In genomic region chr14:55731881-55732498, GRCh38 we compare ENCODE assay signal across 9 cellular contexts.
A peak's percentile ranks its signal among the peaks of the same experiment; 100 is the strongest.
DNase-seq lines count a peak whose midpoint lies in the region; ATAC-seq, FAIRE-seq and TF ChIP-seq lines count a peak whose summit lies in the region.
"Had no signal": no experiment of that assay in that cellular context is flagged by ENCODE, and none has a peak within 500 bp of the region (broad histone marks: within the 10 kb centered on the region; RNA-seq: fewer than 3 reads in every experiment).

No MANE protein-coding gene starts in this region.

- no peaks in the 10 kb centered on the region for H3F3A ChIP-seq in DOHH2 (ENCODE audit: control insufficient read depth, insufficient read depth)

- ATAC-seq in pancreas (peak in 3 of 4 donors; percentile 60 to 79 (median 74)), HG03039 (IDR thresholded peaks at IDR 0.05; ENCODE audit: unreplicated experiment) (no peak)

- H3K4me2 ChIP-seq in DOHH2 (ENCODE audit: low read length), result no peak overlapping the region

- no peaks in the 10 kb centered on the region for H3K4me1 ChIP-seq in DOHH2 (ENCODE audit: control insufficient read depth, low read length)
- H3K4me1 ChIP-seq in effector memory CD4-positive, alpha-beta T cell (ENCODE audit: control insufficient read depth, insufficient read depth, low read length, poor library complexity, severe bottlenecking), result no peaks in the 10 kb centered on the region
- no peaks in the 10 kb centered on the region for H3K4me1 ChIP-seq in pancreas
- H3K4me1 ChIP-seq: SJCRH30 had no signal

- H3K27me3 ChIP-seq in DOHH2 (ENCODE audit: control insufficient read depth, low read length) (no peaks in the 10 kb centered on the region), pancreas (no peaks in the 10 kb centered on the region)
- no peaks in the 10 kb centered on the region for H3K27me3 ChIP-seq in effector memory CD4-positive, alpha-beta T cell (replicated peaks; ENCODE audit: control insufficient read depth, insufficient read depth, low read length, poor library complexity, severe bottlenecking)
- H3K27me3 ChIP-seq: SJCRH30 had no signal

- intact Hi-C loops in pancreas (cut with DNase I), result no loop called here

- peak; percentile 42 for DNase-seq in NAMALWA (ENCODE audit: low spot score)
- peak; percentile 47 for DNase-seq in activated CD4-positive, alpha-beta T cell treated with anti-CD3 and anti-CD28 coated beads, Interleukin-2, amount 50 U/mL, for 1 hour
- DNase-seq in effector memory CD4-positive, alpha-beta T cell, result peak in 2 of 3 donors; percentile 7 to 31
- peak in 3 of 6 donors; percentile 30 to 61 (median 49) for DNase-seq in pancreas
- DNase-seq in SIG-M5 (lab: John Stamatoyannopoulos, UW), result no peak
- DNase-seq in DMS114 treated with DMSO at 0.1 percent for 48 hours (lab: John Stamatoyannopoulos, UW; ENCODE audit: unreplicated experiment), result no peak

- H3K4me3 ChIP-seq in DOHH2 (ENCODE audit: low read length) (no peak overlapping the region), pancreas (no peak overlapping the region)
- no peak overlapping the region for H3K4me3 ChIP-seq in effector memory CD4-positive, alpha-beta T cell (ENCODE audit: insufficient read depth, low read depth, low read length, poor library complexity, severe bottlenecking)
- H3K4me3 ChIP-seq: SJCRH30 had no signal

- no peak for FAIRE-seq in pancreas (lab: Jason Lieb, UNC)

- 22 to 31% methylated on average over 2 of the region's 2 CpGs for WGBS in pancreas, 2 donors

- H3K9me3 ChIP-seq in DOHH2 (ENCODE audit: control insufficient read depth, insufficient read depth, low read length), result no peaks in the 10 kb centered on the region
- no peaks in the 10 kb centered on the region for H3K9me3 ChIP-seq in effector memory CD4-positive, alpha-beta T cell (ENCODE audit: control insufficient read depth, low read length)
- H3K9me3 ChIP-seq in pancreas, result no peaks in the 10 kb centered on the region
- H3K9me3 ChIP-seq: SJCRH30 had no signal

- H3K36me3 ChIP-seq in DOHH2 (ENCODE audit: control insufficient read depth, low read length) (no peaks in the 10 kb centered on the region), pancreas (no peaks in the 10 kb centered on the region)
- H3K36me3 ChIP-seq in effector memory CD4-positive, alpha-beta T cell (ENCODE audit: control insufficient read depth, insufficient read depth, low read length), result no peaks in the 10 kb centered on the region
- H3K36me3 ChIP-seq: SJCRH30 had no signal

- H3K27ac ChIP-seq in DOHH2 (ENCODE audit: low read depth, low read length) (no peak overlapping the region), pancreas (no peak overlapping the region)
- no peak overlapping the region for H3K27ac ChIP-seq in effector memory CD4-positive, alpha-beta T cell (ENCODE audit: insufficient read depth, low read length, poor library complexity, severe bottlenecking)
- H3K27ac ChIP-seq: SJCRH30 had no signal

- no peaks in the 10 kb centered on the region for H3K9me2 ChIP-seq in DOHH2 (replicated peaks; ENCODE audit: control insufficient read depth, low read length)

- no peaks in the 10 kb centered on the region for H4K20me1 ChIP-seq in DOHH2 (ENCODE audit: control insufficient read depth, insufficient read depth, low read depth, low read length)

- H3K79me2 ChIP-seq in DOHH2 (ENCODE audit: control insufficient read depth, low read length), result no peaks in the 10 kb centered on the region

- TF ChIP-seq CTCF in DOHH2 (IDR thresholded peaks at IDR 0.05; ENCODE audit: low read depth, low read length, poor library complexity, severe bottlenecking) (peak; percentile 70), pancreas (IDR thresholded peaks at IDR 0.05) (peak; percentile 7 to 48 (median 40))

Comparison
In these comparisons a context has a peak if more than half of its experiments do, and no peak if none do; other contexts are left out.
1. DNase-seq: peak in NAMALWA (single experiment), activated CD4-positive, alpha-beta T cell treated with anti-CD3 and anti-CD28 coated beads, Interleukin-2, amount 50 U/mL, for 1 hour (single experiment) and effector memory CD4-positive, alpha-beta T cell (2 of 3); none in SIG-M5 (single experiment) and DMS114 treated with DMSO at 0.1 percent for 48 hours (single experiment).